In genomic region chr11:78218707-78219492, GRCh38 we compare ENCODE assay signal across 34 cellular contexts. TPM values are rescaled to one million over a fixed set of nuclear protein-coding genes. Genes with fewer than 3 reads are reported as not detected.
DNase-seq lines count a peak whose midpoint lies in the region; ATAC-seq, FAIRE-seq and TF ChIP-seq lines count a peak whose summit lies in the region.
"Had no signal": no experiment of that assay in that cellular context is flagged by ENCODE, and none has a peak within 500 bp of the region (broad histone marks: within the 10 kb centered on the region; RNA-seq: fewer than 3 reads in every experiment).

No MANE protein-coding gene starts in this region.

- TF ChIP-seq CTCF in activated CD8-positive, alpha-beta T cell treated with anti-CD3 and anti-CD28 coated beads for 36 hours (IDR thresholded peaks at IDR 0.05), result no peak
- no peak for TF ChIP-seq CTCF in endothelial cell of umbilical vein (IDR thresholded peaks at IDR 0.05; ENCODE audit: extremely low read depth in 1 of 2, insufficient read depth in 1 of 2, low read depth in 1 of 2, low read length in 2 of 2)

- H3K27ac Mint-ChIP-seq in activated CD8-positive, alpha-beta T cell treated with anti-CD3 and anti-CD28 coated beads, Interleukin-2, amount 10 ng/mL, durations not matched to agents 7 days and 5 days, result peak overlapping the region; percentile 56
- H3K27ac Mint-ChIP-seq in activated CD8-positive, alpha-beta T cell treated with anti-CD3 and anti-CD28 coated beads for 36 hours, result no peak overlapping the region
- H3K27ac Mint-ChIP-seq in CD8-positive, alpha-beta memory T cell, result peak overlapping the region in 3 of 8 donors; percentile 10 to 84 (median 42)
- H3K27ac Mint-ChIP-seq: nephron; stimulated activated naive B cell treated with anti-CD40 and anti-IgM and Interleukin-4, amounts not matched to agents 10 μg/mL and 1 μg/mL and 100 μg/mL, for 72 hours had no signal

- no peaks in the 10 kb centered on the region for H3K9me3 Mint-ChIP-seq in activated CD8-positive, alpha-beta T cell treated with anti-CD3 and anti-CD28 coated beads, Interleukin-2, amount 10 ng/mL, durations not matched to agents 7 days and 5 days (ENCODE audit: insufficient read depth)
- H3K9me3 Mint-ChIP-seq in activated CD8-positive, alpha-beta T cell treated with anti-CD3 and anti-CD28 coated beads for 36 hours, result no peaks in the 10 kb centered on the region
- no peaks in the 10 kb centered on the region for H3K9me3 Mint-ChIP-seq in CD8-positive, alpha-beta memory T cell
- H3K9me3 Mint-ChIP-seq: brain; CD4-positive, CD25-positive, alpha-beta regulatory T cell; nephron; stimulated activated naive B cell treated with anti-CD40 and anti-IgM and Interleukin-4, amounts not matched to agents 10 μg/mL and 1 μg/mL and 100 μg/mL, for 72 hours had no signal

- H3K27me3 ChIP-seq in endothelial cell of umbilical vein (ENCODE audit: control insufficient read depth in 2 of 2, insufficient read depth in 2 of 2, low read length in 2 of 2), result no peaks in the 10 kb centered on the region
- no peaks in the 10 kb centered on the region for H3K27me3 ChIP-seq in CD8-positive, alpha-beta memory T cell (ENCODE audit: insufficient read depth, low read length, poor library complexity, severe bottlenecking)
- H3K27me3 ChIP-seq: adrenal gland, foreskin keratinocyte, heart left ventricle, right atrium auricular region, testis had no signal

- FAIRE-seq in endothelial cell of umbilical vein (lab: Jason Lieb, UNC), result no peak
- FAIRE-seq: A204.1, GM12892, HepG2, urothelium cell line had no signal

- H3K4me3 ChIP-seq in endothelial cell of umbilical vein (replicated peaks in 1 of 3; ENCODE audit: insufficient read depth in 1 of 3, low read depth in 1 of 3, low read length in 3 of 3), result no peak overlapping the region
- H3K4me3 ChIP-seq in CD8-positive, alpha-beta memory T cell (ENCODE audit: low read length), result no peak overlapping the region
- H3K4me3 ChIP-seq: adrenal gland, heart left ventricle, lung, mucosa of descending colon, right atrium auricular region, SK-N-MC, testis had no signal

- H3K27ac ChIP-seq in KOPT-K1 (ENCODE audit: low read depth, low read length, poor library complexity, severe bottlenecking), result peak overlapping the region; percentile 7
- H3K27ac ChIP-seq in endothelial cell of umbilical vein (ENCODE audit: insufficient read depth, low read depth, low read length), result no peak overlapping the region
- peak overlapping the region; percentile 83 for H3K27ac ChIP-seq in substantia nigra (ENCODE audit: low read depth, low read length, poor library complexity, severe bottlenecking)
- H3K27ac ChIP-seq in CD8-positive, alpha-beta memory T cell (ENCODE audit: low read depth, low read length), result no peak overlapping the region
- H3K27ac ChIP-seq: adrenal gland, foreskin keratinocyte, heart left ventricle, HL-60, parathyroid adenoma, right atrium auricular region, SK-N-MC, testis had no signal

- BruUV-seq in endothelial cell of umbilical vein (replicated peaks; lab: Mats Ljungman, UMichigan), result TSS peak; percentile 14

- intact Hi-C loops in activated CD8-positive, alpha-beta T cell treated with anti-CD3 and anti-CD28 coated beads for 36 hours (cut with micrococcal nuclease), result no loop called here
- intact Hi-C loops in endothelial cell of umbilical vein (cut with micrococcal nuclease), result no loop called here

- no peak overlapping the region for H3K4me2 ChIP-seq in endothelial cell of umbilical vein (ENCODE audit: insufficient read depth, low read length)

- H3K4me1 Mint-ChIP-seq in activated CD8-positive, alpha-beta T cell treated with anti-CD3 and anti-CD28 coated beads, Interleukin-2, amount 10 ng/mL, durations not matched to agents 7 days and 5 days (ENCODE audit: low read depth), result peaks cover 15% of the 10 kb centered on the region
- peaks cover 11% of the 10 kb centered on the region for H3K4me1 Mint-ChIP-seq in activated CD8-positive, alpha-beta T cell treated with anti-CD3 and anti-CD28 coated beads for 36 hours (ENCODE audit: low read depth)
- H3K4me1 Mint-ChIP-seq in CD8-positive, alpha-beta memory T cell, result no peaks in the 10 kb centered on the region
- H3K4me1 Mint-ChIP-seq: brain, nephron had no signal

- H3K27me3 Mint-ChIP-seq in activated CD8-positive, alpha-beta T cell treated with anti-CD3 and anti-CD28 coated beads, Interleukin-2, amount 10 ng/mL, durations not matched to agents 7 days and 5 days (ENCODE audit: low read depth), result no peaks in the 10 kb centered on the region
- no peaks in the 10 kb centered on the region for H3K27me3 Mint-ChIP-seq in activated CD8-positive, alpha-beta T cell treated with anti-CD3 and anti-CD28 coated beads for 36 hours
- no peaks in the 10 kb centered on the region for H3K27me3 Mint-ChIP-seq in CD8-positive, alpha-beta memory T cell
- H3K27me3 Mint-ChIP-seq: brain; CD4-positive, CD25-positive, alpha-beta regulatory T cell; stimulated activated naive B cell treated with anti-CD40 and anti-IgM and Interleukin-4, amounts not matched to agents 10 μg/mL and 1 μg/mL and 100 μg/mL, for 72 hours had no signal

- H3K4me3 Mint-ChIP-seq in activated CD8-positive, alpha-beta T cell treated with anti-CD3 and anti-CD28 coated beads, Interleukin-2, amount 10 ng/mL, durations not matched to agents 7 days and 5 days, result no peak overlapping the region
- no peak overlapping the region for H3K4me3 Mint-ChIP-seq in activated CD8-positive, alpha-beta T cell treated with anti-CD3 and anti-CD28 coated beads for 36 hours
- H3K4me3 Mint-ChIP-seq in CD8-positive, alpha-beta memory T cell, result no peak overlapping the region
- H3K4me3 Mint-ChIP-seq: brain; CD4-positive, CD25-positive, alpha-beta regulatory T cell; nephron; stimulated activated naive B cell treated with anti-CD40 and anti-IgM and Interleukin-4, amounts not matched to agents 10 μg/mL and 1 μg/mL and 100 μg/mL, for 72 hours had no signal

- no peak overlapping the region for H2AFZ ChIP-seq in endothelial cell of umbilical vein (ENCODE audit: low read depth, low read length)
- H2AFZ ChIP-seq: parathyroid adenoma had no signal

- DNase-seq in activated CD8-positive, alpha-beta T cell treated with anti-CD3 and anti-CD28 coated beads, Interleukin-2, amount 10 ng/mL, durations not matched to agents 7 days and 5 days, result no peak
- DNase-seq in activated CD8-positive, alpha-beta T cell treated with anti-CD3 and anti-CD28 coated beads for 36 hours, result no peak
- DNase-seq in endothelial cell of umbilical vein (ENCODE audit: low read depth, low spot score), result no peak
- DNase-seq in substantia nigra (lab: John Stamatoyannopoulos, UW), result no peak
- DNase-seq in stimulated activated CD4-positive, alpha-beta T cell treated with anti-CD3 and anti-CD28 coated beads, Interleukin-2, amount 100 ng/mL, for 24 hours, result no peak
- no peak for DNase-seq in HPDE6-E6E7 (ENCODE audit: extremely low spot score)
- DNase-seq in CD8-positive, alpha-beta memory T cell, result no peak
- DNase-seq: activated CD4-positive, alpha-beta T cell treated with anti-CD3 and anti-CD28 coated beads for 48 hours; CD4-positive, CD25-positive, alpha-beta regulatory T cell; effector CD4-positive, alpha-beta T cell; foreskin keratinocyte; GOT3; kidney glomerular epithelial cell; mucosa of descending colon; NCI-H1048; NCI-H1694 treated with DMSO at 0.1 percent for 48 hours; NCI-H510A; stimulated activated CD4-positive, alpha-beta T cell treated with anti-CD3 and anti-CD28 coated beads, Interleukin-4, amount 100 ng/mL, for 1 hour; stimulated activated naive B cell treated with anti-CD40 and anti-IgM and Interleukin-4, amounts not matched to agents 10 μg/mL and 1 μg/mL and 100 μg/mL, for 72 hours; testis had no signal

- no peak for TF ChIP-seq POLR2A in endothelial cell of umbilical vein (IDR thresholded peaks at IDR 0.05; ENCODE audit: low read depth, low read length)

- H3K4me1 ChIP-seq in endothelial cell of umbilical vein (ENCODE audit: control insufficient read depth, extremely low read depth, insufficient read depth, low read length), result no peaks in the 10 kb centered on the region
- H3K4me1 ChIP-seq in CD8-positive, alpha-beta memory T cell (ENCODE audit: insufficient read depth, low read length), result no peaks in the 10 kb centered on the region
- H3K4me1 ChIP-seq: adrenal gland, foreskin keratinocyte, heart left ventricle, parathyroid adenoma, right atrium auricular region, testis had no signal

- no peaks in the 10 kb centered on the region for H3K9me1 ChIP-seq in endothelial cell of umbilical vein (replicated peaks; ENCODE audit: control insufficient read depth, extremely low read depth, insufficient read depth, low read length)

- dilution Hi-C loops in endothelial cell of umbilical vein (cut with MboI; ENCODE audit: extremely low pct_ligation_motif_present, low sequenced_read_pairs), result no loop called here

- ATAC-seq in activated CD8-positive, alpha-beta T cell treated with anti-CD3 and anti-CD28 coated beads, Interleukin-2, amount 10 ng/mL, durations not matched to agents 7 days and 5 days, result no peak
- ATAC-seq in activated CD8-positive, alpha-beta T cell treated with anti-CD3 and anti-CD28 coated beads for 36 hours, result no peak
- ATAC-seq: foreskin keratinocyte; heart left ventricle; HepG2; mucosa of descending colon; stimulated activated naive B cell treated with anti-CD40 and anti-IgM and Interleukin-4, amounts not matched to agents 10 μg/mL and 1 μg/mL and 100 μg/mL, for 72 hours had no signal

- no peaks in the 10 kb centered on the region for H3K9me3 ChIP-seq in KOPT-K1 (ENCODE audit: insufficient read depth, low read length, poor library complexity, severe bottlenecking)
- H3K9me3 ChIP-seq in endothelial cell of umbilical vein (replicated peaks; ENCODE audit: control insufficient read depth, insufficient read depth, low read length), result no peaks in the 10 kb centered on the region
- no peaks in the 10 kb centered on the region for H3K9me3 ChIP-seq in CD8-positive, alpha-beta memory T cell (ENCODE audit: low read length)
- H3K9me3 ChIP-seq: adrenal gland, heart left ventricle, mucosa of descending colon, right atrium auricular region, testis had no signal

- POLR2A ChIA-PET in activated CD8-positive, alpha-beta T cell treated with anti-CD3 and anti-CD28 coated beads, Interleukin-2, amount 10 ng/mL, durations not matched to agents 7 days and 5 days (lab: Charles Lee), result interaction anchor here (0.5 kb wide), 1 partner anchor 112 kb away, joined by 3 read pairs; no protein-coding TSS in a partner anchor
- POLR2A ChIA-PET in activated CD8-positive, alpha-beta T cell treated with anti-CD3 and anti-CD28 coated beads for 36 hours (lab: Charles Lee), result no interaction called here
- POLR2A ChIA-PET in endothelial cell of umbilical vein (lab: Charles Lee), result no interaction called here
- POLR2A ChIA-PET in CD8-positive, alpha-beta memory T cell (lab: Charles Lee), result no interaction called here

- no peak overlapping the region for H3K9ac ChIP-seq in endothelial cell of umbilical vein (replicated peaks; ENCODE audit: extremely low read depth, insufficient read depth, low read length)
- H3K9ac ChIP-seq: parathyroid adenoma had no signal

- H3K79me2 ChIP-seq in endothelial cell of umbilical vein (ENCODE audit: control insufficient read depth, insufficient read depth, low read length), result no peaks in the 10 kb centered on the region
- H3K79me2 ChIP-seq: parathyroid adenoma had no signal

- CTCF ChIA-PET in activated CD8-positive, alpha-beta T cell treated with anti-CD3 and anti-CD28 coated beads, Interleukin-2, amount 10 ng/mL, durations not matched to agents 7 days and 5 days (lab: Charles Lee), result interaction anchor here (0.9 to 3.4 kb wide), 3 partner anchors 9 to 346 kb away, joined by 3 to 13 read pairs (median 6); no protein-coding TSS in a partner anchor
- CTCF ChIA-PET in activated CD8-positive, alpha-beta T cell treated with anti-CD3 and anti-CD28 coated beads for 36 hours (lab: Charles Lee), result interaction anchor here (1.3 kb wide), 1 partner anchor 10 kb away, joined by 3 read pairs; no protein-coding TSS in a partner anchor
- CTCF ChIA-PET in endothelial cell of umbilical vein (lab: Charles Lee), result interaction anchor here (1.0 to 2.4 kb wide), 3 partner anchors 12 to 346 kb away, joined by 3 to 9 read pairs (median 4); no protein-coding TSS in a partner anchor
- CTCF ChIA-PET in CD8-positive, alpha-beta memory T cell (lab: Charles Lee), result no interaction called here

- no peaks in the 10 kb centered on the region for H4K20me1 ChIP-seq in endothelial cell of umbilical vein (replicated peaks; ENCODE audit: control insufficient read depth, extremely low read depth, insufficient read depth, low read length)

- peaks cover 42% of the 10 kb centered on the region for H3K36me3 Mint-ChIP-seq in activated CD8-positive, alpha-beta T cell treated with anti-CD3 and anti-CD28 coated beads, Interleukin-2, amount 10 ng/mL, durations not matched to agents 7 days and 5 days (ENCODE audit: low read depth)
- peaks cover 2% of the 10 kb centered on the region for H3K36me3 Mint-ChIP-seq in activated CD8-positive, alpha-beta T cell treated with anti-CD3 and anti-CD28 coated beads for 36 hours (ENCODE audit: low read depth)
- peaks cover 0 to 44% (median 17%) of the 10 kb centered on the region in 3 donors for H3K36me3 Mint-ChIP-seq in CD8-positive, alpha-beta memory T cell

- H3K36me3 ChIP-seq in KOPT-K1 (ENCODE audit: insufficient read depth, low read length) (peaks cover 99% of the 10 kb centered on the region), endothelial cell of umbilical vein (ENCODE audit: control insufficient read depth in 2 of 2, extremely low read depth in 1 of 2, insufficient read depth in 2 of 2, low read length in 2 of 2) (peaks cover 24 to 70% of the 10 kb centered on the region in 2 experiments)
- H3K36me3 ChIP-seq in CD8-positive, alpha-beta memory T cell (ENCODE audit: insufficient read depth, low read length), result no peaks in the 10 kb centered on the region

RNA-seq across cellular contexts. Expression of gene USP35, which starts 30.2 kb away (rescaled TPM):
- total RNA-seq in activated CD8-positive, alpha-beta T cell treated with anti-CD3 and anti-CD28 coated beads, Interleukin-2, amount 10 ng/mL, durations not matched to agents 7 days and 5 days, result 10 to 100 TPM; 11.9 to 12.8 TPM
- total RNA-seq in activated CD8-positive, alpha-beta T cell treated with anti-CD3 and anti-CD28 coated beads for 36 hours, result 1 to 10 TPM; 6.8 to 7.7 TPM
- total RNA-seq in endothelial cell of umbilical vein, result 10.3 and 12.4 TPM in 2 replicates
- 8.9 and 9.1 TPM in 2 replicates for polyA plus RNA-seq in endothelial cell of umbilical vein
- 4.4 and 6.4 TPM in 2 replicates for polyA plus RNA-seq in endothelial cell of umbilical vein (2011; cell fraction: cytosol; rRNA removed)
- polyA plus RNA-seq in endothelial cell of umbilical vein (2011; cell fraction: nucleus; rRNA removed), result 44.1 and 44.9 TPM in 2 replicates
- 7.5 and 11.9 TPM in 2 replicates for polyA plus RNA-seq in endothelial cell of umbilical vein (2012)
- 9.9 and 12.7 TPM in 2 replicates for polyA minus RNA-seq in endothelial cell of umbilical vein
- polyA minus RNA-seq in endothelial cell of umbilical vein (2011; cell fraction: cytosol; rRNA and poly(A)+ RNA removed), result 1.8 TPM
- polyA minus RNA-seq in endothelial cell of umbilical vein (2011; cell fraction: nucleus; rRNA and poly(A)+ RNA removed), result 14.0 and 14.3 TPM in 2 replicates
- 1 to 10 TPM; 4.4 TPM for total RNA-seq in CD8-positive, alpha-beta memory T cell
- polyA plus RNA-seq in CD8-positive, alpha-beta memory T cell, result 1.1 TPM

RNA-seq across cellular contexts. Expression of gene KCTD21, which starts 30.5 kb away (rescaled TPM):
- 1 to 10 TPM; 7.1 to 7.8 TPM for total RNA-seq in activated CD8-positive, alpha-beta T cell treated with anti-CD3 and anti-CD28 coated beads, Interleukin-2, amount 10 ng/mL, durations not matched to agents 7 days and 5 days
- total RNA-seq in activated CD8-positive, alpha-beta T cell treated with anti-CD3 and anti-CD28 coated beads for 36 hours, result 1 to 10 TPM; 4.1 to 5.2 TPM
- 8.5 and 9.5 TPM in 2 replicates for total RNA-seq in endothelial cell of umbilical vein
- polyA plus RNA-seq in endothelial cell of umbilical vein, result 11.9 and 16.0 TPM in 2 replicates
- polyA plus RNA-seq in endothelial cell of umbilical vein (2011; cell fraction: cytosol; rRNA removed), result 12.0 and 13.0 TPM in 2 replicates
- polyA plus RNA-seq in endothelial cell of umbilical vein (2011; cell fraction: nucleus; rRNA removed), result 7.3 and 8.5 TPM in 2 replicates
- 9.8 and 10.6 TPM in 2 replicates for polyA plus RNA-seq in endothelial cell of umbilical vein (2012)
- 32.9 and 37.1 TPM in 2 replicates for polyA minus RNA-seq in endothelial cell of umbilical vein
- polyA minus RNA-seq in endothelial cell of umbilical vein (2011; cell fraction: cytosol; rRNA and poly(A)+ RNA removed), result 1.1 TPM
- 5.8 and 6.3 TPM in 2 replicates for polyA minus RNA-seq in endothelial cell of umbilical vein (2011; cell fraction: nucleus; rRNA and poly(A)+ RNA removed)
- 1 to 10 TPM; 4.6 to 4.9 TPM for total RNA-seq in CD8-positive, alpha-beta memory T cell
- 3.3 TPM for polyA plus RNA-seq in CD8-positive, alpha-beta memory T cell

Comparison
In these comparisons a context has a peak if more than half of its experiments do, and no peak if none do; other contexts are left out.
1. H3K27ac ChIP-seq: peak in KOPT-K1 (single experiment) and substantia nigra (single experiment); none in endothelial cell of umbilical vein (single experiment) and CD8-positive, alpha-beta memory T cell (single experiment).